In genomic region chr17:82228842-82229685, GRCh38 we compare ENCODE assay signal across 1 cellular context.
TF ChIP-seq lines count a peak whose summit lies in the region.

SLC16A3 (plus strand) TSS chr17:82229042; CDS start chr17:82236009, 6,967 bp downstream.

TF ChIP-seq in IMR-90, 13 proteins besides CTCF, POLR2A, EP300 and RAD21 (continued from another document):
- TF ChIP-seq MAFK (IDR thresholded peaks at IDR 0.05; ENCODE audit: low read depth, low read length) (no peak), BHLHE40 (IDR thresholded peaks at IDR 0.05; ENCODE audit: low read depth, low read length) (no peak), MAZ (IDR thresholded peaks at IDR 0.05; ENCODE audit: borderline replicate concordance, low read depth, low read length) (peak; percentile 89; the same call in 1 of the 2 replicates), RFX5 (IDR thresholded peaks at IDR 0.05; ENCODE audit: low read depth, low read length) (no peak)
